In genomic region chr15:65033659-65034269, GRCh38 we compare ENCODE assay signal across 9 cellular contexts. TPM values are rescaled to one million over a fixed set of nuclear protein-coding genes. Genes with fewer than 3 reads are reported as not detected.
DNase-seq lines count a peak whose midpoint lies in the region; ATAC-seq, FAIRE-seq and TF ChIP-seq lines count a peak whose summit lies in the region.
"Had no signal": no experiment of that assay in that cellular context is flagged by ENCODE, and none has a peak within 500 bp of the region (broad histone marks: within the 10 kb centered on the region; RNA-seq: fewer than 3 reads in every experiment).

No MANE protein-coding gene starts in this region.

- H3K4me1 ChIP-seq in keratinocyte (ENCODE audit: control insufficient read depth, extremely low read depth, insufficient read depth, low read length) (no peaks in the 10 kb centered on the region), uterus (no peaks in the 10 kb centered on the region)

- peak overlapping the region; percentile 12 for H3K4me2 ChIP-seq in keratinocyte (ENCODE audit: control insufficient read depth, extremely low read depth, insufficient read depth, low read depth, low read length)

- H3K27me3 ChIP-seq in keratinocyte (ENCODE audit: control insufficient read depth, extremely low read depth, insufficient read depth, low read length), result no peaks in the 10 kb centered on the region
- no peaks in the 10 kb centered on the region for H3K27me3 ChIP-seq in uterus

- peak; percentile 7 for DNase-seq in stimulated activated CD4-positive, alpha-beta T cell treated with anti-CD3 and anti-CD28 coated beads, Interleukin-2, amount 100 ng/mL, for 4 hours (ENCODE audit: low read depth)
- no peak for DNase-seq in stimulated activated CD4-positive, alpha-beta T cell treated with anti-CD3 and anti-CD28 coated beads, Interleukin-12 subunit alpha, Interleukin-12 subunit beta, amount 100 ng/mL, for 4 hours
- DNase-seq in NCI-H2227 (lab: John Stamatoyannopoulos, UW; ENCODE audit: unreplicated experiment) (peak; percentile 33), keratinocyte (ENCODE audit: low read depth, low spot score) (no peak), uterus (no peak)
- peak; percentile 45 for DNase-seq in activated CD4-positive, alpha-beta memory T cell treated with anti-CD3 and anti-CD28 coated beads, Interleukin-2, amount 10 ng/mL, durations not matched to agents 7 days and 5 days
- no peak for DNase-seq in activated CD8-positive, alpha-beta memory T cell treated with anti-CD3 and anti-CD28 coated beads, Interleukin-2, amount 10 ng/mL, durations not matched to agents 7 days and 5 days

- H3K27ac Mint-ChIP-seq in activated CD4-positive, alpha-beta memory T cell treated with anti-CD3 and anti-CD28 coated beads, Interleukin-2, amount 10 ng/mL, durations not matched to agents 7 days and 5 days, result no peak overlapping the region
- no peak overlapping the region for H3K27ac Mint-ChIP-seq in activated CD8-positive, alpha-beta memory T cell treated with anti-CD3 and anti-CD28 coated beads, Interleukin-2, amount 10 ng/mL, durations not matched to agents 7 days and 5 days
- H3K27ac Mint-ChIP-seq: activated naive CD8-positive, alpha-beta T cell had no signal

- no peaks in the 10 kb centered on the region for H4K20me1 ChIP-seq in keratinocyte (ENCODE audit: control insufficient read depth, extremely low read depth, insufficient read depth, low read length)

- H3K79me2 ChIP-seq in keratinocyte (ENCODE audit: control insufficient read depth, insufficient read depth, low read length), result peaks cover 4% of the 10 kb centered on the region

- no peak for ATAC-seq in activated CD8-positive, alpha-beta memory T cell treated with anti-CD3 and anti-CD28 coated beads, Interleukin-2, amount 10 ng/mL, durations not matched to agents 7 days and 5 days
- ATAC-seq in HG03045 (IDR thresholded peaks at IDR 0.05; ENCODE audit: unreplicated experiment), result no peak

- FAIRE-seq in keratinocyte (lab: Jason Lieb, UNC), result no peak

- POLR2A ChIA-PET in activated CD4-positive, alpha-beta memory T cell treated with anti-CD3 and anti-CD28 coated beads, Interleukin-2, amount 10 ng/mL, durations not matched to agents 7 days and 5 days (lab: Charles Lee), result interaction anchor here (1.0 to 2.0 kb wide), 4 partner anchors 9 to 271 kb away, joined by 3 to 10 read pairs (median 4); partner anchors contain the start of gene RNU5B-1

- H2AFZ ChIP-seq in keratinocyte (ENCODE audit: control insufficient read depth, low read length), result no peak overlapping the region

- H3K36me3 ChIP-seq in keratinocyte (ENCODE audit: control insufficient read depth in 2 of 2, extremely low read depth in 1 of 2, insufficient read depth in 2 of 2, low read length in 2 of 2), result no peaks in the 10 kb centered on the region
- no peaks in the 10 kb centered on the region for H3K36me3 ChIP-seq in uterus

- H3K36me3 Mint-ChIP-seq in activated CD4-positive, alpha-beta memory T cell treated with anti-CD3 and anti-CD28 coated beads, Interleukin-2, amount 10 ng/mL, durations not matched to agents 7 days and 5 days (ENCODE audit: low read depth), result no peaks in the 10 kb centered on the region
- no peaks in the 10 kb centered on the region for H3K36me3 Mint-ChIP-seq in activated CD8-positive, alpha-beta memory T cell treated with anti-CD3 and anti-CD28 coated beads, Interleukin-2, amount 10 ng/mL, durations not matched to agents 7 days and 5 days
- H3K36me3 Mint-ChIP-seq: activated naive CD8-positive, alpha-beta T cell had no signal

- H3K27me3 Mint-ChIP-seq in activated CD4-positive, alpha-beta memory T cell treated with anti-CD3 and anti-CD28 coated beads, Interleukin-2, amount 10 ng/mL, durations not matched to agents 7 days and 5 days, result peaks cover 18% of the 10 kb centered on the region
- H3K27me3 Mint-ChIP-seq in activated CD8-positive, alpha-beta memory T cell treated with anti-CD3 and anti-CD28 coated beads, Interleukin-2, amount 10 ng/mL, durations not matched to agents 7 days and 5 days, result peaks cover 20% of the 10 kb centered on the region

- intact Hi-C loops in uterus (cut with DNase I; ENCODE audit: low total_unique reads), result loop anchor here (10.0 kb wide), 1 partner anchor 51 kb away; no protein-coding TSS in a partner anchor

- H3K4me3 ChIP-seq in keratinocyte (ENCODE audit: control insufficient read depth in 2 of 3, extremely low read depth in 1 of 3, insufficient read depth in 2 of 3, low read depth in 1 of 3, low read length in 3 of 3) (no peak overlapping the region), uterus (no peak overlapping the region)

- TF ChIP-seq POLR2A in uterus (IDR thresholded peaks at IDR 0.05), result no peak

- H3K9me3 ChIP-seq in keratinocyte (ENCODE audit: control insufficient read depth, low read depth, low read length) (no peaks in the 10 kb centered on the region), uterus (no peaks in the 10 kb centered on the region)

- peaks cover 8% of the 10 kb centered on the region for H3K4me1 Mint-ChIP-seq in activated CD4-positive, alpha-beta memory T cell treated with anti-CD3 and anti-CD28 coated beads, Interleukin-2, amount 10 ng/mL, durations not matched to agents 7 days and 5 days
- peaks cover 11% of the 10 kb centered on the region for H3K4me1 Mint-ChIP-seq in activated CD8-positive, alpha-beta memory T cell treated with anti-CD3 and anti-CD28 coated beads, Interleukin-2, amount 10 ng/mL, durations not matched to agents 7 days and 5 days

- H3K9ac ChIP-seq in keratinocyte (ENCODE audit: control insufficient read depth, extremely low read depth, insufficient read depth, low read length), result no peak overlapping the region

- peak; percentile 64 to 77 (median 76) for TF ChIP-seq CTCF in keratinocyte (optimal IDR thresholded peaks at IDR 0.05 in 1 of 3, IDR thresholded peaks at IDR 0.05 in 1 of 3, conservative IDR thresholded peaks at IDR 0.05 in 1 of 3; ENCODE audit: extremely low read depth in 1 of 3, insufficient read depth in 2 of 3, low read length in 3 of 3)
- peak; percentile 50 to 69 (median 54) for TF ChIP-seq CTCF in uterus (IDR thresholded peaks at IDR 0.05)

- no peak overlapping the region for H3K27ac ChIP-seq in keratinocyte (ENCODE audit: control insufficient read depth, insufficient read depth, low read length)
- no peak overlapping the region for H3K27ac ChIP-seq in uterus

- dilution Hi-C loops in keratinocyte (cut with MboI; ENCODE audit: extremely low pct_ligation_motif_present, low sequenced_read_pairs), result no loop called here

- CTCF ChIA-PET in activated CD4-positive, alpha-beta memory T cell treated with anti-CD3 and anti-CD28 coated beads, Interleukin-2, amount 10 ng/mL, durations not matched to agents 7 days and 5 days (lab: Charles Lee), result interaction anchor here (0.6 to 1.7 kb wide), 19 partner anchors 8 to 352 kb away, joined by 3 to 14 read pairs (median 4); partner anchors contain the start of genes SLC51B and UBAP1L
- CTCF ChIA-PET in activated CD8-positive, alpha-beta memory T cell treated with anti-CD3 and anti-CD28 coated beads, Interleukin-2, amount 10 ng/mL, durations not matched to agents 7 days and 5 days (lab: Charles Lee), result interaction anchor here (0.6 to 2.3 kb wide), 24 partner anchors 9 to 351 kb away, joined by 3 to 16 read pairs (median 5); partner anchors contain the start of genes KBTBD13 and PARP16

- H3K9me3 Mint-ChIP-seq in activated CD4-positive, alpha-beta memory T cell treated with anti-CD3 and anti-CD28 coated beads, Interleukin-2, amount 10 ng/mL, durations not matched to agents 7 days and 5 days, result no peaks in the 10 kb centered on the region
- H3K9me3 Mint-ChIP-seq in activated CD8-positive, alpha-beta memory T cell treated with anti-CD3 and anti-CD28 coated beads, Interleukin-2, amount 10 ng/mL, durations not matched to agents 7 days and 5 days (ENCODE audit: low read depth), result no peaks in the 10 kb centered on the region

- H3K9me1 ChIP-seq in keratinocyte (ENCODE audit: control insufficient read depth, extremely low read depth, insufficient read depth, low read length), result no peaks in the 10 kb centered on the region

- no peak overlapping the region for H3K4me3 Mint-ChIP-seq in activated CD4-positive, alpha-beta memory T cell treated with anti-CD3 and anti-CD28 coated beads, Interleukin-2, amount 10 ng/mL, durations not matched to agents 7 days and 5 days
- no peak overlapping the region for H3K4me3 Mint-ChIP-seq in activated CD8-positive, alpha-beta memory T cell treated with anti-CD3 and anti-CD28 coated beads, Interleukin-2, amount 10 ng/mL, durations not matched to agents 7 days and 5 days
- H3K4me3 Mint-ChIP-seq: activated naive CD8-positive, alpha-beta T cell had no signal

RNA-seq across cellular contexts. Expression of gene MTFMT, which starts 4.3 kb away (rescaled TPM):
- 10 to 100 TPM; 13.3 to 15.5 TPM for total RNA-seq in activated CD4-positive, alpha-beta memory T cell treated with anti-CD3 and anti-CD28 coated beads, Interleukin-2, amount 10 ng/mL, durations not matched to agents 7 days and 5 days
- 15.9 to 21.0 TPM (median 17.3 TPM) in 3 replicates for polyA plus RNA-seq in keratinocyte
- polyA plus RNA-seq in keratinocyte (2011; ENCODE audit: low read depth), result 7.3 TPM
- 13.2 and 19.4 TPM in 2 replicates for polyA plus RNA-seq in keratinocyte (2011; cell fraction: cytosol; rRNA removed)
- 10.6 and 11.0 TPM in 2 replicates for polyA plus RNA-seq in keratinocyte (2011; cell fraction: nucleus; rRNA removed)
- 9.0 and 13.8 TPM in 2 replicates for polyA plus RNA-seq in keratinocyte (2012; ENCODE audit: low replicate concordance)
- polyA minus RNA-seq in keratinocyte, result 4.0 to 8.8 TPM (median 8.2 TPM) in 3 replicates
- 11.7 TPM for polyA minus RNA-seq in keratinocyte (2011; cell fraction: cytosol; rRNA and poly(A)+ RNA removed)
- 4.9 and 7.8 TPM in 2 replicates for polyA minus RNA-seq in keratinocyte (2011; cell fraction: nucleus; rRNA and poly(A)+ RNA removed)
- 10 to 100 TPM; 11.5 to 30.1 (median 21.0) TPM for total RNA-seq in uterus
- 10 to 100 TPM; 20.2 to 22.8 TPM for total RNA-seq in activated CD8-positive, alpha-beta memory T cell treated with anti-CD3 and anti-CD28 coated beads, Interleukin-2, amount 10 ng/mL, durations not matched to agents 7 days and 5 days

RNA-seq across cellular contexts. Expression of gene SLC51B, which starts 11.4 kb away (rescaled TPM):
- not detected for total RNA-seq in activated CD4-positive, alpha-beta memory T cell treated with anti-CD3 and anti-CD28 coated beads, Interleukin-2, amount 10 ng/mL, durations not matched to agents 7 days and 5 days
- not detected in 3 replicates for polyA plus RNA-seq in keratinocyte
- polyA plus RNA-seq in keratinocyte (2011; ENCODE audit: low read depth), result not detected
- not detected in 2 replicates for polyA plus RNA-seq in keratinocyte (2011; cell fraction: cytosol; rRNA removed)
- not detected in 2 replicates for polyA plus RNA-seq in keratinocyte (2011; cell fraction: nucleus; rRNA removed)
- not detected in 2 replicates for polyA plus RNA-seq in keratinocyte (2012; ENCODE audit: low replicate concordance)
- polyA minus RNA-seq in keratinocyte, result not detected in 3 replicates
- not detected for polyA minus RNA-seq in keratinocyte (2011; cell fraction: cytosol; rRNA and poly(A)+ RNA removed)
- not detected in 2 replicates for polyA minus RNA-seq in keratinocyte (2011; cell fraction: nucleus; rRNA and poly(A)+ RNA removed)
- total RNA-seq in uterus, result not detected
- not detected for total RNA-seq in activated CD8-positive, alpha-beta memory T cell treated with anti-CD3 and anti-CD28 coated beads, Interleukin-2, amount 10 ng/mL, durations not matched to agents 7 days and 5 days

RNA-seq across cellular contexts. Expression of gene RASL12, which starts 34.0 kb away (rescaled TPM):
- total RNA-seq in activated CD4-positive, alpha-beta memory T cell treated with anti-CD3 and anti-CD28 coated beads, Interleukin-2, amount 10 ng/mL, durations not matched to agents 7 days and 5 days, result not detected
- not detected in 3 replicates for polyA plus RNA-seq in keratinocyte
- polyA plus RNA-seq in keratinocyte (2011; ENCODE audit: low read depth), result not detected
- not detected in 2 replicates for polyA plus RNA-seq in keratinocyte (2011; cell fraction: cytosol; rRNA removed)
- polyA plus RNA-seq in keratinocyte (2011; cell fraction: nucleus; rRNA removed), result not detected in 2 replicates
- not detected in 2 replicates for polyA plus RNA-seq in keratinocyte (2012; ENCODE audit: low replicate concordance)
- 0.10 TPM in 1 of 3 replicates, not detected in the others for polyA minus RNA-seq in keratinocyte
- polyA minus RNA-seq in keratinocyte (2011; cell fraction: cytosol; rRNA and poly(A)+ RNA removed), result not detected
- polyA minus RNA-seq in keratinocyte (2011; cell fraction: nucleus; rRNA and poly(A)+ RNA removed), result not detected in 2 replicates
- 100 to 1,000 TPM in 1 of 4 donors, 10 to 100 TPM in 3; 65.3 to 116 (median 76.6) TPM for total RNA-seq in uterus
- not detected for total RNA-seq in activated CD8-positive, alpha-beta memory T cell treated with anti-CD3 and anti-CD28 coated beads, Interleukin-2, amount 10 ng/mL, durations not matched to agents 7 days and 5 days

RNA-seq across cellular contexts. Expression of gene KBTBD13, which starts 42.8 kb away (rescaled TPM):
- total RNA-seq in activated CD4-positive, alpha-beta memory T cell treated with anti-CD3 and anti-CD28 coated beads, Interleukin-2, amount 10 ng/mL, durations not matched to agents 7 days and 5 days, result not detected
- not detected in 3 replicates for polyA plus RNA-seq in keratinocyte
- polyA plus RNA-seq in keratinocyte (2011; ENCODE audit: low read depth), result not detected
- not detected in 2 replicates for polyA plus RNA-seq in keratinocyte (2011; cell fraction: cytosol; rRNA removed)
- not detected in 2 replicates for polyA plus RNA-seq in keratinocyte (2011; cell fraction: nucleus; rRNA removed)
- not detected in 2 replicates for polyA plus RNA-seq in keratinocyte (2012; ENCODE audit: low replicate concordance)
- polyA minus RNA-seq in keratinocyte, result not detected in 3 replicates
- not detected for polyA minus RNA-seq in keratinocyte (2011; cell fraction: cytosol; rRNA and poly(A)+ RNA removed)
- polyA minus RNA-seq in keratinocyte (2011; cell fraction: nucleus; rRNA and poly(A)+ RNA removed), result not detected in 2 replicates
- 1 to 10 TPM in 1 of 4 donors, under 1 TPM in 1, not detected in 2; 0.21 to 1.3 TPM for total RNA-seq in uterus
- not detected for total RNA-seq in activated CD8-positive, alpha-beta memory T cell treated with anti-CD3 and anti-CD28 coated beads, Interleukin-2, amount 10 ng/mL, durations not matched to agents 7 days and 5 days

RNA-seq across cellular contexts. Expression of gene SPG21, which starts 44.0 kb away (rescaled TPM):
- 10 to 100 TPM; 55.6 to 57.2 TPM for total RNA-seq in activated CD4-positive, alpha-beta memory T cell treated with anti-CD3 and anti-CD28 coated beads, Interleukin-2, amount 10 ng/mL, durations not matched to agents 7 days and 5 days
- polyA plus RNA-seq in keratinocyte, result 40.3 to 62.9 TPM (median 58.0 TPM) in 3 replicates
- 15.2 TPM for polyA plus RNA-seq in keratinocyte (2011; ENCODE audit: low read depth)
- 61.0 and 79.3 TPM in 2 replicates for polyA plus RNA-seq in keratinocyte (2011; cell fraction: cytosol; rRNA removed)
- 34.3 and 35.6 TPM in 2 replicates for polyA plus RNA-seq in keratinocyte (2011; cell fraction: nucleus; rRNA removed)
- polyA plus RNA-seq in keratinocyte (2012; ENCODE audit: low replicate concordance), result 49.8 and 63.9 TPM in 2 replicates
- polyA minus RNA-seq in keratinocyte, result 35.1 to 53.4 TPM (median 47.2 TPM) in 3 replicates
- polyA minus RNA-seq in keratinocyte (2011; cell fraction: cytosol; rRNA and poly(A)+ RNA removed), result 36.6 TPM
- 13.1 and 18.4 TPM in 2 replicates for polyA minus RNA-seq in keratinocyte (2011; cell fraction: nucleus; rRNA and poly(A)+ RNA removed)
- 100 to 1,000 TPM in 1 of 4 donors, 10 to 100 TPM in 3; 22.8 to 130 (median 80.7) TPM for total RNA-seq in uterus
- total RNA-seq in activated CD8-positive, alpha-beta memory T cell treated with anti-CD3 and anti-CD28 coated beads, Interleukin-2, amount 10 ng/mL, durations not matched to agents 7 days and 5 days, result 10 to 100 TPM; 56.0 to 60.4 TPM

Comparison
In these comparisons a context has a peak if more than half of its experiments do, and no peak if none do; other contexts are left out.
1. DNase-seq: peak in stimulated activated CD4-positive, alpha-beta T cell treated with anti-CD3 and anti-CD28 coated beads, Interleukin-2, amount 100 ng/mL, for 4 hours (single experiment), NCI-H2227 (single experiment) and activated CD4-positive, alpha-beta memory T cell treated with anti-CD3 and anti-CD28 coated beads, Interleukin-2, amount 10 ng/mL, durations not matched to agents 7 days and 5 days (single experiment); none in stimulated activated CD4-positive, alpha-beta T cell treated with anti-CD3 and anti-CD28 coated beads, Interleukin-12 subunit alpha, Interleukin-12 subunit beta, amount 100 ng/mL, for 4 hours (single experiment), keratinocyte (single experiment), uterus (0 of 2) and activated CD8-positive, alpha-beta memory T cell treated with anti-CD3 and anti-CD28 coated beads, Interleukin-2, amount 10 ng/mL, durations not matched to agents 7 days and 5 days (single experiment).
2. RNA of gene RASL12, which starts 34.0 kb away (total RNA-seq): 65.3 to 116 TPM in uterus; not detected in activated CD4-positive, alpha-beta memory T cell treated with anti-CD3 and anti-CD28 coated beads, Interleukin-2, amount 10 ng/mL, durations not matched to agents 7 days and 5 days and not detected in activated CD8-positive, alpha-beta memory T cell treated with anti-CD3 and anti-CD28 coated beads, Interleukin-2, amount 10 ng/mL, durations not matched to agents 7 days and 5 days; every median in the first group is over 10 times any median in the second.